In genomic region chr16:11273721-11274324, GRCh38 we compare ENCODE assay signal across 1 cellular context.
TF ChIP-seq lines count a peak whose summit lies in the region.

No MANE protein-coding gene starts in this region.

TF ChIP-seq in IMR-90, 13 proteins besides CTCF, POLR2A, EP300 and RAD21:
- no peak for TF ChIP-seq MAZ (IDR thresholded peaks at IDR 0.05; ENCODE audit: borderline replicate concordance, low read depth, low read length)
- TF ChIP-seq NFE2L2 (IDR thresholded peaks at IDR 0.05; ENCODE audit: low read depth, low read length) = no peak
- no peak for TF ChIP-seq RFX5 (IDR thresholded peaks at IDR 0.05; ENCODE audit: low read depth, low read length)
- TF ChIP-seq SMC3 (IDR thresholded peaks at IDR 0.05; ENCODE audit: low read depth, low read length) = no peak
- TF ChIP-seq CHD1 (IDR thresholded peaks at IDR 0.05; ENCODE audit: low read depth, low read length) = no peak
- no peak for TF ChIP-seq BHLHE40 (IDR thresholded peaks at IDR 0.05; ENCODE audit: low read depth, low read length)
- no peak for TF ChIP-seq MAFK (IDR thresholded peaks at IDR 0.05; ENCODE audit: low read depth, low read length)
